Comparison of ENCODE assay signal across 8 cellular contexts in the genomic region with DNA sequence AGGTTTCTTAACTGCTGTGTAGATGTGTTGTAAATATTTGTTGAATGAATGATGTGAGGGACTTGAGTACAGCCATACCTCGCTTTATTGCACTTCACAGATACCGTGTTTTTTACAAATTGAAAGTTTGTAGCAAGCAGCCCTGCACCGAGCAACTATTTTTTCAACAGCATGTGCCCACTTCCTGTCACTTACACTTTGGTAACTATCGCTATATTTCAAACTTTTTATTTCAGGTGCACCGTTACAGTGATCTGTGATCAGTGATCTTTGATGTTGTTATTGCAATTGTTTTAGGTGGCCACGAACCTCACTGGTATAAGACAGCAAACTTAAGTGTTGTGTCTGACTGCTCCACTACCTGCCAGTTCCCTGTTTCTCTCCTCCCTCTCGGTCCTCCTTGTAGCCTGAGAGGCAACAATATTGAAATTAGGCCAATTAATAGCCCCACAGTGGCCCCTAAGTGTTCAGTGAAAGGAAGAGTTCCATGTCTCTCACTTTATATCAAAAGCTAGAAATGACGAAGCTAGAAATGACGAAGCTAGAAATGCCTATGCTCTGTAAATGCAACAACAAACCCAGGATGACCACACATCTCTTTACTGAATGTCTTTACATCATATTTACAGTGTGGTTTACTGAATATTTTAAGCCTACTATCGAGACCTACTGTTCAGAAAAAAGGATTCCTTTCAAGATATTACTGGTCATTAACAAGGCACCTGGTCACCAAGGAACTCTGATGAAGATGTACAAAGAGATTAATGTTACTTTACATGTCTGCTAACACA. TPM values are rescaled to one million over a fixed set of nuclear protein-coding genes. Genes with fewer than 3 reads are reported as not detected.
A peak's percentile ranks its signal among the peaks of the same experiment; 100 is the strongest.
DNase-seq lines count a peak whose midpoint lies in the region; ATAC-seq, FAIRE-seq and TF ChIP-seq lines count a peak whose summit lies in the region.

No MANE protein-coding gene starts in this region.

- TF ChIP-seq CTCF in AG04449 (IDR thresholded peaks at IDR 0.05; ENCODE audit: insufficient read depth, low read length, missing control alignments) (no peak), bronchial epithelial cell (IDR thresholded peaks at IDR 0.05; ENCODE audit: insufficient read depth, low read length, severe bottlenecking) (no peak)

- H3K4me3 ChIP-seq in AG04449 (ENCODE audit: low read depth, low read length) (peak overlapping the region; percentile 95), HUES64 (ENCODE audit: low read length) (peak overlapping the region; percentile 89), bronchial epithelial cell (ENCODE audit: low read depth, low read length) (peak overlapping the region; percentile 90), muscle layer of colon (ENCODE audit: low read depth in 1 of 2, low read length in 2 of 2) (peak overlapping the region; percentile 83 to 87)

- no peak for FAIRE-seq in bronchial epithelial cell (lab: Jason Lieb, UNC)

- CTCF ChIA-PET in AG04449 (lab: Yijun Ruan, JAX), result no interaction called here

- H3K36me3 ChIP-seq in HUES64 (ENCODE audit: insufficient read depth, low read length) (no peaks in the 10 kb centered on the region), bronchial epithelial cell (ENCODE audit: control insufficient read depth, insufficient read depth, low read length) (peaks cover 1% of the 10 kb centered on the region), muscle layer of colon (ENCODE audit: insufficient read depth, low read length) (no peaks in the 10 kb centered on the region)

- H3K9me3 ChIP-seq in HUES64 (ENCODE audit: insufficient read depth, low read depth, low read length) (peaks cover 3% of the 10 kb centered on the region), muscle layer of colon (ENCODE audit: low read length) (no peaks in the 10 kb centered on the region)

- H3K27ac ChIP-seq in HUES64 (ENCODE audit: low read depth, low read length) (no peak overlapping the region), muscle layer of colon (ENCODE audit: low read depth, low read length) (peak overlapping the region; percentile 79)

- H3K9ac ChIP-seq in HUES64 (ENCODE audit: low read depth, low read length) (peak overlapping the region; percentile 74; the same call in 1 of the 2 replicates), muscle layer of colon (ENCODE audit: low read length) (peak overlapping the region; percentile 33)

- peaks cover 10% of the 10 kb centered on the region for H3K4me1 ChIP-seq in HUES64 (ENCODE audit: insufficient read depth, low read length)
- peaks cover 9% of the 10 kb centered on the region for H3K4me1 ChIP-seq in muscle layer of colon (ENCODE audit: insufficient read depth, low read length)

- no peak for DNase-seq in AG04449 (ENCODE audit: low read depth, low spot score)
- no peak for DNase-seq in bronchial epithelial cell (ENCODE audit: low read depth)
- DNase-seq in NCI-H1105 treated with DMSO at 0.1 percent for 48 hours (lab: John Stamatoyannopoulos, UW), result no peak
- DNase-seq in NCI-H526 treated with DMSO at 0.1 percent for 48 hours (lab: John Stamatoyannopoulos, UW), result no peak
- DNase-seq in GF-D8 (lab: John Stamatoyannopoulos, UW), result no peak

- POLR2A ChIA-PET in AG04449 (lab: Yijun Ruan, JAX), result no interaction called here

- 92% methylated on average over 9 of the region's 10 CpGs for WGBS in HUES64

- ATAC-seq in HG03139 (IDR thresholded peaks at IDR 0.05; ENCODE audit: unreplicated experiment), result no peak

- H3K27me3 ChIP-seq in HUES64 (ENCODE audit: insufficient read depth, low read length) (peaks cover 7% of the 10 kb centered on the region; the same call in 1 of the 2 replicates), bronchial epithelial cell (ENCODE audit: control insufficient read depth, insufficient read depth, low read length) (no peaks in the 10 kb centered on the region), muscle layer of colon (ENCODE audit: control insufficient read depth in 1 of 2, insufficient read depth in 2 of 2, low read length in 2 of 2) (no peaks in the 10 kb centered on the region)

RNA-seq across cellular contexts. Expression of a gene that starts 1.0 kb away (rescaled TPM):
- polyA plus RNA-seq in HUES64 (2013, experiment 1 of 2), result 11.2 TPM
- polyA plus RNA-seq in HUES64 (2013, experiment 2 of 2), result 11.2 TPM
- total RNA-seq in bronchial epithelial cell, result 9.0 and 14.5 TPM in 2 replicates

RNA-seq across cellular contexts. Expression of a gene that starts 7.7 kb away (rescaled TPM):
- polyA plus RNA-seq in HUES64 (2013, experiment 1 of 2), result 18.9 TPM
- 19.4 TPM for polyA plus RNA-seq in HUES64 (2013, experiment 2 of 2)
- total RNA-seq in bronchial epithelial cell, result 5.3 and 12.9 TPM in 2 replicates
